ENCODE assay signal across 27 cellular contexts in genomic region chr19:1007852-1008251, GRCh38. TPM values are rescaled to one million over a fixed set of nuclear protein-coding genes. Genes with fewer than 3 reads are reported as not detected.
"Had no signal": no experiment of that assay in that cellular context is flagged by ENCODE, and none has a peak within 500 bp of the region (broad histone marks: within the 10 kb centered on the region; RNA-seq: fewer than 3 reads in every experiment).

No MANE protein-coding gene starts in this region.

- ATAC-seq: Panc1, PC-3, T-cell had no signal

- H3K9me3 ChIP-seq: SK-N-SH had no signal

- H3K9ac ChIP-seq: SK-N-SH had no signal

- H3K27ac ChIP-seq: RWPE1 had no signal

- H3K4me2 ChIP-seq: SK-N-SH had no signal

- DNase-seq: KBM-7, MV-4-11, NCI-H1048, NCI-H1105, NCI-H1417, NCI-H1436 treated with DMSO at 0.1 percent for 48 hours, NCI-H1694, NCI-H187 treated with DMSO at 0.1 percent for 48 hours, NCI-H2081, NCI-H2107, NCI-H2227 treated with DMSO at 0.1 percent for 48 hours, NCI-H524, NCI-H526 treated with DMSO at 0.1 percent for 48 hours, NCI-H748 treated with DMSO at 0.1 percent for 48 hours, PC-3, SHP77, SK-N-SH, SW 1271, T-cell had no signal

RNA-seq across cellular contexts. Expression of gene GRIN3B, which starts 7.6 kb away (rescaled TPM):
- total RNA-seq: HT-29, MCF 10A, NCI-H460, OCI-LY7 had no signal

RNA-seq across cellular contexts. Expression of gene RNU6-2, which starts 13.5 kb away (rescaled TPM):
- total RNA-seq: HT-29, LHCN-M2, MCF 10A, NCI-H460, OCI-LY7, PC-3, SK-MEL-5, T-cell had no signal
- polyA plus RNA-seq: SK-N-SH had no signal
